ENCODE assay signal across 9 cellular contexts in genomic region chr1:113784104-113784779, GRCh38. TPM values are rescaled to one million over a fixed set of nuclear protein-coding genes. Genes with fewer than 3 reads are reported as not detected.
DNase-seq lines count a peak whose midpoint lies in the region; ATAC-seq and TF ChIP-seq lines count a peak whose summit lies in the region.
"Had no signal": no experiment of that assay in that cellular context is flagged by ENCODE, and none has a peak within 500 bp of the region (broad histone marks: within the 10 kb centered on the region; RNA-seq: fewer than 3 reads in every experiment).

No MANE protein-coding gene starts in this region.

- peaks cover 31% of the 10 kb centered on the region for H3K36me3 Mint-ChIP-seq in activated CD4-positive, alpha-beta memory T cell treated with anti-CD3 and anti-CD28 coated beads, Interleukin-2, amount 10 ng/mL, durations not matched to agents 7 days and 5 days (ENCODE audit: low read depth)
- H3K36me3 Mint-ChIP-seq in naive thymus-derived CD4-positive, alpha-beta T cell: peaks cover 0 to 32% (median 5%) of the 10 kb centered on the region in 5 donors

- H3K4me3 ChIP-seq in naive thymus-derived CD4-positive, alpha-beta T cell (ENCODE audit: low read length): peak overlapping the region; percentile 7

- peaks cover 27% of the 10 kb centered on the region for H3K4me1 Mint-ChIP-seq in activated CD4-positive, alpha-beta memory T cell treated with anti-CD3 and anti-CD28 coated beads, Interleukin-2, amount 10 ng/mL, durations not matched to agents 7 days and 5 days
- H3K4me1 Mint-ChIP-seq in naive thymus-derived CD4-positive, alpha-beta T cell: peaks cover 39 to 56% (median 41%) of the 10 kb centered on the region in 7 donors

- DNase-seq in activated effector memory CD4-positive, alpha-beta T cell treated with anti-CD3 and anti-CD28 coated beads, Interleukin-2, amount 50 U/mL, for 16 hours: peak; percentile 68
- no peak for DNase-seq in activated effector memory CD4-positive, alpha-beta T cell treated with Interleukin-2 at 50 U/mL for 16 hours
- peak; percentile 22 for DNase-seq in activated CD4-positive, alpha-beta memory T cell treated with anti-CD3 and anti-CD28 coated beads, Interleukin-2, amount 10 ng/mL, durations not matched to agents 7 days and 5 days
- peak in 1 of 9 donors; percentile 8 for DNase-seq in naive thymus-derived CD4-positive, alpha-beta T cell
- DNase-seq in NCI-H2196 (lab: John Stamatoyannopoulos, UW; ENCODE audit: unreplicated experiment) (no peak), NCI-H1436 (lab: John Stamatoyannopoulos, UW) (no peak)

- no peaks in the 10 kb centered on the region for H3K9me3 ChIP-seq in naive thymus-derived CD4-positive, alpha-beta T cell (ENCODE audit: control insufficient read depth in 2 of 3, low read length in 3 of 3)

- intact Hi-C loops in naive thymus-derived CD4-positive, alpha-beta T cell (cut with micrococcal nuclease): loop anchor here (10.0 kb wide), 1 partner anchor 389 kb away; the partner anchor contains the start of gene MAGI3 (in 2 of the 2)

- no peaks in the 10 kb centered on the region for H3K9me3 Mint-ChIP-seq in activated CD4-positive, alpha-beta memory T cell treated with anti-CD3 and anti-CD28 coated beads, Interleukin-2, amount 10 ng/mL, durations not matched to agents 7 days and 5 days
- no peaks in the 10 kb centered on the region for H3K9me3 Mint-ChIP-seq in naive thymus-derived CD4-positive, alpha-beta T cell
- H3K9me3 Mint-ChIP-seq: neural crest cell had no signal

- H3K4me3 Mint-ChIP-seq in activated CD4-positive, alpha-beta memory T cell treated with anti-CD3 and anti-CD28 coated beads, Interleukin-2, amount 10 ng/mL, durations not matched to agents 7 days and 5 days: peak overlapping the region; percentile 56
- peak overlapping the region in 7 of 10 donors; percentile 5 to 80 (median 67) for H3K4me3 Mint-ChIP-seq in naive thymus-derived CD4-positive, alpha-beta T cell
- H3K4me3 Mint-ChIP-seq: neural crest cell had no signal

- H3K27me3 Mint-ChIP-seq in activated CD4-positive, alpha-beta memory T cell treated with anti-CD3 and anti-CD28 coated beads, Interleukin-2, amount 10 ng/mL, durations not matched to agents 7 days and 5 days: no peaks in the 10 kb centered on the region
- H3K27me3 Mint-ChIP-seq in naive thymus-derived CD4-positive, alpha-beta T cell: no peaks in the 10 kb centered on the region

- H3K36me3 ChIP-seq in naive thymus-derived CD4-positive, alpha-beta T cell (ENCODE audit: control insufficient read depth in 2 of 3, insufficient read depth in 3 of 3, low read length in 3 of 3): peaks cover 0 to 2% (median 0%) of the 10 kb centered on the region in 3 experiments

- peak overlapping the region; percentile 61 for H3K27ac ChIP-seq in naive thymus-derived CD4-positive, alpha-beta T cell (ENCODE audit: low read depth, low read length)

- H3K27ac Mint-ChIP-seq in activated CD4-positive, alpha-beta memory T cell treated with anti-CD3 and anti-CD28 coated beads, Interleukin-2, amount 10 ng/mL, durations not matched to agents 7 days and 5 days: peak overlapping the region; percentile 99
- peak overlapping the region in 4 of 9 donors; percentile 60 to 97 (median 91) for H3K27ac Mint-ChIP-seq in naive thymus-derived CD4-positive, alpha-beta T cell

- H3K27me3 ChIP-seq in naive thymus-derived CD4-positive, alpha-beta T cell (ENCODE audit: control insufficient read depth in 2 of 2, insufficient read depth in 2 of 2, low read length in 2 of 2): no peaks in the 10 kb centered on the region

- ATAC-seq in HG03025 (IDR thresholded peaks at IDR 0.05; ENCODE audit: low FRiP score, unreplicated experiment): peak; percentile 52
- peak; percentile 57 for ATAC-seq in naive thymus-derived CD4-positive, alpha-beta T cell
- no peak; the same call in 2 of the 3 replicates for ATAC-seq in SK-N-SH treated with all-trans-retinoic acid at 6 μM for 48 hours

- CTCF ChIA-PET in activated CD4-positive, alpha-beta memory T cell treated with anti-CD3 and anti-CD28 coated beads, Interleukin-2, amount 10 ng/mL, durations not matched to agents 7 days and 5 days (lab: Charles Lee): interaction anchor here (0.8 to 1.7 kb wide), 5 partner anchors 25 to 146 kb away, joined by 3 to 6 read pairs (median 4); partner anchors contain the start of genes DCLRE1B, PHTF1 and RSBN1
- CTCF ChIA-PET in naive thymus-derived CD4-positive, alpha-beta T cell (lab: Charles Lee): interaction anchor here (0.6 to 1.6 kb wide), 3 partner anchors 25 to 103 kb away, joined by 3 to 4 read pairs (median 3); partner anchors contain the start of genes PHTF1 and RSBN1

- POLR2A ChIA-PET in activated CD4-positive, alpha-beta memory T cell treated with anti-CD3 and anti-CD28 coated beads, Interleukin-2, amount 10 ng/mL, durations not matched to agents 7 days and 5 days (lab: Charles Lee): interaction anchor here (0.5 to 4.3 kb wide), 16 partner anchors 8 to 961 kb away, joined by 3 to 54 read pairs (median 3); partner anchors contain the start of genes AP4B1, HIPK1, PHTF1 and RSBN1
- POLR2A ChIA-PET in naive thymus-derived CD4-positive, alpha-beta T cell (lab: Charles Lee): interaction anchor here (0.6 to 4.3 kb wide), 6 partner anchors 8 to 28 kb away, joined by 3 to 45 read pairs (median 4); partner anchors contain the start of genes PHTF1 and RSBN1

- H3K4me1 ChIP-seq in naive thymus-derived CD4-positive, alpha-beta T cell (ENCODE audit: control insufficient read depth in 2 of 2, insufficient read depth in 2 of 2, low read length in 2 of 2): peaks cover 52 to 62% of the 10 kb centered on the region in 2 donors

TF ChIP-seq in SK-N-SH treated with all-trans-retinoic acid at 6 μM for 48 hours, 23 proteins besides CTCF, POLR2A, EP300 and RAD21:
- TF ChIP-seq ZNF70 (CRISPR knock-in tag; IDR thresholded peaks at IDR 0.05) (no peak), TCF4 (CRISPR knock-in tag; IDR thresholded peaks at IDR 0.05; ENCODE audit: borderline replicate concordance) (no peak), OSR1 (CRISPR knock-in tag; IDR thresholded peaks at IDR 0.05) (no peak), ZNF8 (CRISPR knock-in tag; IDR thresholded peaks at IDR 0.05) (no peak), ARNTL (CRISPR knock-in tag; IDR thresholded peaks at IDR 0.05; ENCODE audit: borderline replicate concordance, low read depth) (no peak), ESRRG (CRISPR knock-in tag; IDR thresholded peaks at IDR 0.05) (no peak), BACH2 (CRISPR knock-in tag; IDR thresholded peaks at IDR 0.05; ENCODE audit: borderline replicate concordance) (no peak), RARB (CRISPR knock-in tag; IDR thresholded peaks at IDR 0.05) (no peak), ZC3H10 (CRISPR knock-in tag; IDR thresholded peaks at IDR 0.05) (no peak), PATZ1 (CRISPR knock-in tag; IDR thresholded peaks at IDR 0.05; ENCODE audit: borderline replicate concordance) (no peak)

RNA-seq across cellular contexts. Expression of gene PHTF1, which starts 25.0 kb away (rescaled TPM):
- 10 to 100 TPM; 22.1 to 23.0 TPM for total RNA-seq in activated CD4-positive, alpha-beta memory T cell treated with anti-CD3 and anti-CD28 coated beads, Interleukin-2, amount 10 ng/mL, durations not matched to agents 7 days and 5 days
- 10 to 100 TPM in 2 of 5 experiments, 1 to 10 TPM in 3; 2.5 to 21.0 (median 7.1) TPM for total RNA-seq in naive thymus-derived CD4-positive, alpha-beta T cell
- 1 to 10 TPM; 1.4 to 1.6 TPM for polyA plus RNA-seq in naive thymus-derived CD4-positive, alpha-beta T cell

RNA-seq across cellular contexts. Expression of gene RSBN1, which starts 28.0 kb away (rescaled TPM):
- total RNA-seq in activated CD4-positive, alpha-beta memory T cell treated with anti-CD3 and anti-CD28 coated beads, Interleukin-2, amount 10 ng/mL, durations not matched to agents 7 days and 5 days: 10 to 100 TPM; 27.9 to 32.1 TPM
- 10 to 100 TPM; 29.9 to 58.1 (median 42.0) TPM for total RNA-seq in naive thymus-derived CD4-positive, alpha-beta T cell
- polyA plus RNA-seq in naive thymus-derived CD4-positive, alpha-beta T cell: 10 to 100 TPM; 40.7 to 44.2 TPM

Comparison
In these comparisons a context has a peak if more than half of its experiments do, and no peak if none do; other contexts are left out.
1. DNase-seq: peak in activated effector memory CD4-positive, alpha-beta T cell treated with anti-CD3 and anti-CD28 coated beads, Interleukin-2, amount 50 U/mL, for 16 hours (single experiment) and activated CD4-positive, alpha-beta memory T cell treated with anti-CD3 and anti-CD28 coated beads, Interleukin-2, amount 10 ng/mL, durations not matched to agents 7 days and 5 days (single experiment); none in activated effector memory CD4-positive, alpha-beta T cell treated with Interleukin-2 at 50 U/mL for 16 hours (single experiment), NCI-H2196 (single experiment) and NCI-H1436 (single experiment).